14 cellular contexts compared by ENCODE assay signal in the genomic region with DNA sequence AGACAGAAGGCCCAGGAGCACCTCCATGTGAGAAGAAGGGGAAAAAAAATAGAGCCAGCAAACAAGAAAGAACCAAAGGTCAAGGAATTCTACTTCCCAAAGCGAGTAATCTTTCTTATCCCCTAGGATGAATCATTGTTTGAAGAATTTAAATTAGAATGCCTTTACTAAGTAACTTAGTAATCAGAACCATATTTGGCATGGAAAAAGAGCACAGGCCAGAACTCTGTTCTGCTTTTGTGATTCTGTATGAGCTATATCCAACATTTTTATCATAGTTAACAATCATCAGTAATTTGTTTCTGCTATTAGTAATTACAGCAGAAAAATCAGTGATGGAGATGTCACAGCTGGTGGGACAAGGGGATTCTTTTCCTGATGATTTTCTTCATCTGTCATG.
DNase-seq lines count a peak whose midpoint lies in the region; FAIRE-seq and TF ChIP-seq lines count a peak whose summit lies in the region.
"Had no signal": no experiment of that assay in that cellular context is flagged by ENCODE, and none has a peak within 500 bp of the region (broad histone marks: within the 10 kb centered on the region; RNA-seq: fewer than 3 reads in every experiment).

No MANE protein-coding gene starts in this region.

- no peak overlapping the region for H3K9ac ChIP-seq in neural progenitor cell

- no peak overlapping the region for H3K4me2 ChIP-seq in neural progenitor cell

- H3K9me3 ChIP-seq in esophagus muscularis mucosa (no peaks in the 10 kb centered on the region), neural progenitor cell (ENCODE audit: low read depth) (no peaks in the 10 kb centered on the region), thyroid gland (no peaks in the 10 kb centered on the region)
- H3K9me3 ChIP-seq: prostate gland, tibial nerve had no signal

- no peaks in the 10 kb centered on the region for H3K79me2 ChIP-seq in neural progenitor cell (ENCODE audit: low read depth)

- no peak overlapping the region for H3K27ac Mint-ChIP-seq in neural progenitor cell
- H3K27ac Mint-ChIP-seq: CD4-positive, CD25-positive, alpha-beta regulatory T cell had no signal

- 0 out of 2 replicates have a peak, but pooled peaks have one; percentile 3 for TF ChIP-seq CTCF in AG10803 (conservative IDR thresholded peaks at IDR 0.05; ENCODE audit: low read length)
- no peak for TF ChIP-seq CTCF in esophagus muscularis mucosa (IDR thresholded peaks at IDR 0.05)
- no peak for TF ChIP-seq CTCF in neural progenitor cell (IDR thresholded peaks at IDR 0.05)
- TF ChIP-seq CTCF in thyroid gland (IDR thresholded peaks at IDR 0.05) = no peak

- H3K4me1 Mint-ChIP-seq in neural progenitor cell = peaks cover 4% of the 10 kb centered on the region
- H3K4me1 Mint-ChIP-seq: CD4-positive, CD25-positive, alpha-beta regulatory T cell had no signal

- H4K20me1 ChIP-seq in neural progenitor cell (ENCODE audit: low read depth) = no peaks in the 10 kb centered on the region

- peaks cover 2% of the 10 kb centered on the region for H3K27me3 Mint-ChIP-seq in neural progenitor cell (ENCODE audit: insufficient read depth, low read depth)
- H3K27me3 Mint-ChIP-seq: CD4-positive, CD25-positive, alpha-beta regulatory T cell had no signal

- 7% methylated on average over 1 of the region's 1 CpG for WGBS in esophagus muscularis mucosa
- 38 to 72% methylated on average over 1 of the region's 1 CpG for WGBS in thyroid gland, 2 donors

- H3K27ac ChIP-seq in esophagus muscularis mucosa (replicated peaks in 1 of 4) (peak overlapping the region; percentile 28 to 64 (median 40)), neural progenitor cell (no peak overlapping the region), thyroid gland (no peak overlapping the region)
- H3K27ac ChIP-seq: prostate gland, tibial nerve had no signal

- FAIRE-seq in RCC 7860 (lab: Jason Lieb, UNC) = peak; percentile 91
- FAIRE-seq: frontal cortex had no signal

- H3K4me3 Mint-ChIP-seq in neural progenitor cell = no peak overlapping the region
- H3K4me3 Mint-ChIP-seq: CD4-positive, CD25-positive, alpha-beta regulatory T cell had no signal

- H3K36me3 Mint-ChIP-seq in neural progenitor cell = no peaks in the 10 kb centered on the region
- H3K36me3 Mint-ChIP-seq: CD4-positive, CD25-positive, alpha-beta regulatory T cell had no signal

- intact Hi-C loops in esophagus muscularis mucosa (cut with DNase I) (no loop called here), thyroid gland (cut with DNase I) (no loop called here)

- no peak for TF ChIP-seq EP300 in esophagus muscularis mucosa (IDR thresholded peaks at IDR 0.05)

- H3K4me1 ChIP-seq in esophagus muscularis mucosa (peaks cover 0 to 18% (median 10%) of the 10 kb centered on the region in 4 donors), neural progenitor cell (no peaks in the 10 kb centered on the region), thyroid gland (no peaks in the 10 kb centered on the region)
- H3K4me1 ChIP-seq: prostate gland had no signal

- H2AFZ ChIP-seq in neural progenitor cell (replicated peaks) = peak overlapping the region; percentile 19

- H3K36me3 ChIP-seq in esophagus muscularis mucosa (no peaks in the 10 kb centered on the region), neural progenitor cell (no peaks in the 10 kb centered on the region), thyroid gland (no peaks in the 10 kb centered on the region)
- H3K36me3 ChIP-seq: prostate gland, tibial nerve had no signal

- H3K4me3 ChIP-seq in AG10803 (ENCODE audit: low read length) (no peak overlapping the region), esophagus muscularis mucosa (no peak overlapping the region), neural progenitor cell (no peak overlapping the region), thyroid gland (replicated peaks in 1 of 3) (no peak overlapping the region)
- H3K4me3 ChIP-seq: prostate gland, tibial nerve had no signal

- DNase-seq in AG10803 (ENCODE audit: low read depth) = peak; percentile 87
- peak; percentile 74 for DNase-seq in RCC 7860 (ENCODE audit: low spot score)
- DNase-seq in esophagus muscularis mucosa (ENCODE audit: extremely low spot score) = no peak
- no peak for DNase-seq in neural progenitor cell (ENCODE audit: low spot score)
- no peak for DNase-seq in thyroid gland
- DNase-seq in SKM-1 treated with dmso at 0.1 percent for 144 hours (lab: John Stamatoyannopoulos, UW; ENCODE audit: unreplicated experiment) = no peak
- DNase-seq in stimulated activated CD4-positive, alpha-beta T cell treated with anti-CD3 and anti-CD28 coated beads, Interleukin-4, amount 100 ng/mL, for 1 hour = no peak
- no peak for DNase-seq in HUDEP-2 (lab: John Stamatoyannopoulos, UW; ENCODE audit: unreplicated experiment in 76 of 76)
- DNase-seq: CD4-positive, CD25-positive, alpha-beta regulatory T cell; left ventricle myocardium superior; SHP77 had no signal

- H3K9me3 Mint-ChIP-seq in neural progenitor cell = no peaks in the 10 kb centered on the region

- H3F3A ChIP-seq in neural progenitor cell (ENCODE audit: low read depth) = no peaks in the 10 kb centered on the region

- H3K27me3 ChIP-seq in esophagus muscularis mucosa = no peaks in the 10 kb centered on the region
- no peaks in the 10 kb centered on the region for H3K27me3 ChIP-seq in neural progenitor cell
- H3K27me3 ChIP-seq in thyroid gland = no peaks in the 10 kb centered on the region
- H3K27me3 ChIP-seq: tibial nerve had no signal

- TF ChIP-seq POLR2A in esophagus muscularis mucosa (IDR thresholded peaks at IDR 0.05; ENCODE audit: low read depth) (no peak), thyroid gland (IDR thresholded peaks at IDR 0.05) (no peak)

Comparison
In these comparisons a context has a peak if more than half of its experiments do, and no peak if none do; other contexts are left out.
1. DNase-seq: peak in AG10803 (single experiment) and RCC 7860 (single experiment); none in esophagus muscularis mucosa (single experiment), neural progenitor cell (single experiment), thyroid gland (0 of 2), SKM-1 treated with dmso at 0.1 percent for 144 hours (single experiment), stimulated activated CD4-positive, alpha-beta T cell treated with anti-CD3 and anti-CD28 coated beads, Interleukin-4, amount 100 ng/mL, for 1 hour (single experiment) and HUDEP-2 (0 of 76).
2. H3K27ac ChIP-seq: peak in esophagus muscularis mucosa (4 of 4); none in neural progenitor cell (single experiment) and thyroid gland (0 of 3).